22 cellular contexts compared by ENCODE assay signal in the genomic region with DNA sequence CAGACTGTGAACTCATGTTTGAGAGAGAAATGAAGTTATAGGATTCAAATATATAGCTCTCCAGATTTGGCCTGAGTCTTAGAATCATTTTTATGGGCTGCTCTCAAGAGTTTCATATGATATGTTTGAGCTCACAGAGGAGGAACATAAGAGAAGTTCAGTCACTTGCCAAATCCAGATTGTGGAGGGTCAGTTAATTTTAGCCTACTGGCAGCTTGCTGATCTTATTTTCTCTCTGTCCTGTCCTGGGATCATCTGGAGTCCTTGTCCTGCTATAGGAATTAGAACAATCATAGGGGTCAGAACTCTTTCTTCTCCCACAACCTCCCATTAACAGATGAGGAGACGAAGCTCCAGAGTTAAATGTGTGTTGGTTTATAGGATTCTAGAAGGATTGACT.
"Had no signal": no experiment of that assay in that cellular context is flagged by ENCODE, and none has a peak within 500 bp of the region (broad histone marks: within the 10 kb centered on the region; RNA-seq: fewer than 3 reads in every experiment).

No MANE protein-coding gene starts in this region.

- H3K27me3 Mint-ChIP-seq: naive thymus-derived CD8-positive, alpha-beta T cell had no signal

- H3K36me3 ChIP-seq: esophagus squamous epithelium, left lung, neural progenitor cell, pancreas, stomach, thoracic aorta had no signal

- H3K27ac Mint-ChIP-seq: naive thymus-derived CD8-positive, alpha-beta T cell; neural progenitor cell; progenitor cell of endocrine pancreas had no signal

- H3K36me3 Mint-ChIP-seq: neural progenitor cell had no signal

- H3K4me3 ChIP-seq: esophagus squamous epithelium, left lung, lung, neural progenitor cell, pancreas, skin epidermis, stomach had no signal

- H3K4me3 Mint-ChIP-seq: naive thymus-derived CD8-positive, alpha-beta T cell; neural progenitor cell had no signal

- H3K27ac ChIP-seq: epithelial cell of prostate, esophagus squamous epithelium, left lung, neural progenitor cell, pancreas, skin epidermis, stomach, thoracic aorta had no signal

- ATAC-seq: naive thymus-derived CD8-positive, alpha-beta T cell; pancreas had no signal

- H3K9me3 ChIP-seq: esophagus squamous epithelium, left lung, pancreas, stomach, thoracic aorta had no signal

- H3K27me3 ChIP-seq: esophagus squamous epithelium, left lung, neural progenitor cell, pancreas, stomach had no signal

- H3K4me1 ChIP-seq: left lung, pancreas, stomach had no signal

- H3K9me3 Mint-ChIP-seq: naive thymus-derived CD8-positive, alpha-beta T cell; neural progenitor cell had no signal

- DNase-seq: effector memory CD4-positive, alpha-beta T cell; esophagus squamous epithelium; foreskin fibroblast; hypothalamus; kidney glomerular epithelial cell; left lung; mesenchymal stem cell; naive thymus-derived CD8-positive, alpha-beta T cell; nucleus accumbens; pancreas; stimulated activated CD4-positive, alpha-beta T cell treated with anti-CD3 and anti-CD28 coated beads, Interleukin-2, amount 100 ng/mL, for 24 hours; stimulated activated CD4-positive, alpha-beta T cell treated with anti-CD3 and anti-CD28 coated beads, Interleukin-4, amount 100 ng/mL, for 4 hours; stimulated activated naive CD4-positive, alpha-beta T cell; stomach; substantia nigra; trophoblast cell had no signal
